In genomic region chr13:43232866-43233265, GRCh38 we compare ENCODE assay signal across 17 cellular contexts.
DNase-seq lines count a peak whose midpoint lies in the region; ATAC-seq and TF ChIP-seq lines count a peak whose summit lies in the region.
"Had no signal": no experiment of that assay in that cellular context is flagged by ENCODE, and none has a peak within 500 bp of the region (broad histone marks: within the 10 kb centered on the region; RNA-seq: fewer than 3 reads in every experiment).

No MANE protein-coding gene starts in this region.

- no peaks in the 10 kb centered on the region for H3K4me1 Mint-ChIP-seq in neural progenitor cell

- no peaks in the 10 kb centered on the region for H4K20me1 ChIP-seq in BLaER1 treated with 17β-estradiol and CSF1 and Interleukin-3, amounts not matched to agents 10 nM and 100 nM
- H4K20me1 ChIP-seq in neural progenitor cell (ENCODE audit: low read depth), result no peaks in the 10 kb centered on the region

- H3K4me3 ChIP-seq in BLaER1 treated with 17β-estradiol and CSF1 and Interleukin-3, amounts not matched to agents 10 nM and 100 nM, result no peak overlapping the region
- H3K4me3 ChIP-seq in LNCaP clone FGC (ENCODE audit: low read depth, low read length), result no peak overlapping the region
- no peak overlapping the region for H3K4me3 ChIP-seq in brain microvascular endothelial cell (ENCODE audit: low read depth, low read length)
- H3K4me3 ChIP-seq in neural progenitor cell, result no peak overlapping the region
- H3K4me3 ChIP-seq: hepatocyte, suprapubic skin had no signal

- no peaks in the 10 kb centered on the region for H3K36me3 ChIP-seq in BLaER1 treated with 17β-estradiol and CSF1 and Interleukin-3, amounts not matched to agents 10 nM and 100 nM
- H3K36me3 ChIP-seq in brain microvascular endothelial cell (replicated peaks) (no peaks in the 10 kb centered on the region), neural progenitor cell (no peaks in the 10 kb centered on the region)
- H3K36me3 ChIP-seq: suprapubic skin had no signal

- H3K79me2 ChIP-seq in neural progenitor cell (ENCODE audit: low read depth), result no peaks in the 10 kb centered on the region
- H3K79me2 ChIP-seq: hepatocyte, parathyroid adenoma had no signal

- no peaks in the 10 kb centered on the region for H3K36me3 Mint-ChIP-seq in neural progenitor cell

- TF ChIP-seq CTCF in LNCaP clone FGC (IDR thresholded peaks at IDR 0.05; ENCODE audit: control insufficient read depth, extremely low read depth, insufficient read depth), result no peak
- no peak for TF ChIP-seq CTCF in brain microvascular endothelial cell (IDR thresholded peaks at IDR 0.05; ENCODE audit: low read depth, low read length, missing control alignments)
- TF ChIP-seq CTCF in neural progenitor cell (IDR thresholded peaks at IDR 0.05), result no peak

- H3K27ac ChIP-seq in BLaER1 treated with 17β-estradiol and CSF1 and Interleukin-3, amounts not matched to agents 10 nM and 100 nM, result no peak overlapping the region
- H3K27ac ChIP-seq in brain microvascular endothelial cell (no peak overlapping the region), neural progenitor cell (no peak overlapping the region)
- H3K27ac ChIP-seq: C4-2B, parathyroid adenoma, suprapubic skin had no signal

- H3K27ac Mint-ChIP-seq in neural progenitor cell, result no peak overlapping the region
- H3K27ac Mint-ChIP-seq: activated CD8-positive, alpha-beta T cell treated with anti-CD3 and anti-CD28 coated beads for 36 hours had no signal

- peaks cover 4 to 34% (median 26%) of the 10 kb centered on the region in 10 experiments; a peak in 17 of 20 replicates for H3K4me1 ChIP-seq in BLaER1 treated with 17β-estradiol and CSF1 and Interleukin-3, amounts not matched to agents 10 nM and 100 nM
- H3K4me1 ChIP-seq in neural progenitor cell, result peaks cover 4% of the 10 kb centered on the region
- H3K4me1 ChIP-seq: parathyroid adenoma, suprapubic skin had no signal

- no peaks in the 10 kb centered on the region for H3K27me3 ChIP-seq in BLaER1 treated with 17β-estradiol and CSF1 and Interleukin-3, amounts not matched to agents 10 nM and 100 nM
- H3K27me3 ChIP-seq in brain microvascular endothelial cell (replicated peaks), result no peaks in the 10 kb centered on the region
- H3K27me3 ChIP-seq in neural progenitor cell, result no peaks in the 10 kb centered on the region
- H3K27me3 ChIP-seq: hepatocyte, suprapubic skin had no signal

- H3K9me3 ChIP-seq in BLaER1 treated with 17β-estradiol and CSF1 and Interleukin-3, amounts not matched to agents 10 nM and 100 nM (replicated peaks in 1 of 11), result peaks cover 0 to 8% (median 0%) of the 10 kb centered on the region in 11 experiments; a peak in 2 of 22 replicates
- H3K9me3 ChIP-seq in neural progenitor cell (ENCODE audit: low read depth), result no peaks in the 10 kb centered on the region
- H3K9me3 ChIP-seq: suprapubic skin had no signal

- peak; percentile 4 for DNase-seq in LNCaP clone FGC (ENCODE audit: low read depth)
- peak; percentile 33 for DNase-seq in brain microvascular endothelial cell
- DNase-seq in glomerular visceral epithelial cell (ENCODE audit: extremely low spot score), result peak; percentile 3
- DNase-seq in neural progenitor cell (ENCODE audit: low spot score), result no peak
- DNase-seq in stimulated activated CD4-positive, alpha-beta T cell treated with anti-CD3 and anti-CD28 coated beads, Interleukin-4, amount 100 ng/mL, for 1 hour, result no peak
- DNase-seq: activated CD8-positive, alpha-beta T cell treated with anti-CD3 and anti-CD28 coated beads for 36 hours; DMS79 treated with DMSO at 0.1 percent for 48 hours; NCI-H1092 treated with DMSO at 0.1 percent for 48 hours; stimulated activated CD4-positive, alpha-beta T cell treated with anti-CD3 and anti-CD28 coated beads, Interleukin-15, amount 100 ng/mL, for 24 hours had no signal

- peak overlapping the region in 6 of 11 experiments; percentile 70 to 91 (median 74); a peak in 10 of 22 replicates for H3K4me2 ChIP-seq in BLaER1 treated with 17β-estradiol and CSF1 and Interleukin-3, amounts not matched to agents 10 nM and 100 nM
- no peak overlapping the region for H3K4me2 ChIP-seq in neural progenitor cell
- H3K4me2 ChIP-seq: hepatocyte had no signal

- H3K9me3 Mint-ChIP-seq in neural progenitor cell, result no peaks in the 10 kb centered on the region
- H3K9me3 Mint-ChIP-seq: activated CD8-positive, alpha-beta T cell treated with anti-CD3 and anti-CD28 coated beads for 36 hours had no signal

- no peak overlapping the region for H3K9ac ChIP-seq in BLaER1 treated with 17β-estradiol and CSF1 and Interleukin-3, amounts not matched to agents 10 nM and 100 nM
- H3K9ac ChIP-seq in neural progenitor cell, result no peak overlapping the region
- H3K9ac ChIP-seq: parathyroid adenoma had no signal

- in situ Hi-C loops in brain microvascular endothelial cell (cut with HindIII; ENCODE audit: low pct_ligation_motif_present, low sequenced_read_pairs), result no loop called here

- no peak for ATAC-seq in GM19035 (IDR thresholded peaks at IDR 0.05; ENCODE audit: unreplicated experiment)
- no peak for ATAC-seq in HG02588 (IDR thresholded peaks at IDR 0.05; ENCODE audit: unreplicated experiment)
- ATAC-seq: activated CD8-positive, alpha-beta T cell treated with anti-CD3 and anti-CD28 coated beads for 36 hours had no signal

- H3K4me3 Mint-ChIP-seq in neural progenitor cell, result no peak overlapping the region
- H3K4me3 Mint-ChIP-seq: activated CD8-positive, alpha-beta T cell treated with anti-CD3 and anti-CD28 coated beads for 36 hours; brain had no signal

- no peaks in the 10 kb centered on the region for H3K27me3 Mint-ChIP-seq in neural progenitor cell (ENCODE audit: insufficient read depth, low read depth)

- H2AFZ ChIP-seq in neural progenitor cell (replicated peaks), result no peak overlapping the region
- H2AFZ ChIP-seq: hepatocyte, parathyroid adenoma had no signal

- no peaks in the 10 kb centered on the region for H3F3A ChIP-seq in neural progenitor cell (ENCODE audit: low read depth)

Comparison
In these comparisons a context has a peak if more than half of its experiments do, and no peak if none do; other contexts are left out.
1. DNase-seq: peak in LNCaP clone FGC (single experiment), brain microvascular endothelial cell (single experiment) and glomerular visceral epithelial cell (single experiment); none in neural progenitor cell (single experiment) and stimulated activated CD4-positive, alpha-beta T cell treated with anti-CD3 and anti-CD28 coated beads, Interleukin-4, amount 100 ng/mL, for 1 hour (single experiment).